ENCODE assay signal across 8 cellular contexts in the genomic region with DNA sequence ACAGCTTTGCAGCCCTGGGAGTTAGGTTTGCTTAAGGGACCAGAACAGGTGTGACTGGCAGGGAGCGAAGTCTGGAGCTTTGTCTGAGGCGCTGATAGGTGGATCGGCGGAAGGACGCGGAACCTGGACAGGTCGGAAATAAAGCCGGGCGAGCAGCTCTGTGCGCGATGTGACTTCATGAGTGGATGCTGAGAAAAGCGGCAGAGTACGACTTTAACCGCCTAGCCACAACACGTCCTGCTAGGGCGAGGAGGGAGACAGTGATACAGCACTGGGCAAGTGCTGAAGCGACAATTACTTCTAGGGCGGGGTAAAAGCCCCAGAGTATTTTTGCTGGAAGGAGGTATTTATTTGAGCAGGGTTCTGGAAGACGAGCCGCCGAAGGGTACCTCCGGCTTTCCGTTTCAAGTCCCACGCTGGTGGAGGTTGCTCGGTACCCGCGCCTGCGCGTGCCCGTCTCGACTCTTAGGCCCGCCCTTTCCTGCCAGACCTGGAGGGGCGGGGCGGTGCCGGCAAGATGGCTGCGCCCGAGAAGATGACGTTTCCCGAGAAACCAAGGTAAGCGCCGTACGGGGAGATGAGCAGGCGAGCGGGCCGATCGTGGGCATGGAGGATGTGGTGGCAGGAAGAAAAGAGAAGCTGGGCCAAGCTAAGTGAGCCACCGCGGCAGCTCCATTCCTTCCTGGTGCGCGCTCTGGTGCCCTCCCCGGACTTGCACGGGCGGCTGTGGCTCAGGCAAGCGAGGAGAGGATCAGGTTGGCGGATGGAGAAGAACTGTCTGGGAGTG. TPM values are rescaled to one million over a fixed set of nuclear protein-coding genes. Genes with fewer than 3 reads are reported as not detected.
A peak's percentile ranks its signal among the peaks of the same experiment; 100 is the strongest.
DNase-seq lines count a peak whose midpoint lies in the region; ATAC-seq and TF ChIP-seq lines count a peak whose summit lies in the region.

A gene with protein sequence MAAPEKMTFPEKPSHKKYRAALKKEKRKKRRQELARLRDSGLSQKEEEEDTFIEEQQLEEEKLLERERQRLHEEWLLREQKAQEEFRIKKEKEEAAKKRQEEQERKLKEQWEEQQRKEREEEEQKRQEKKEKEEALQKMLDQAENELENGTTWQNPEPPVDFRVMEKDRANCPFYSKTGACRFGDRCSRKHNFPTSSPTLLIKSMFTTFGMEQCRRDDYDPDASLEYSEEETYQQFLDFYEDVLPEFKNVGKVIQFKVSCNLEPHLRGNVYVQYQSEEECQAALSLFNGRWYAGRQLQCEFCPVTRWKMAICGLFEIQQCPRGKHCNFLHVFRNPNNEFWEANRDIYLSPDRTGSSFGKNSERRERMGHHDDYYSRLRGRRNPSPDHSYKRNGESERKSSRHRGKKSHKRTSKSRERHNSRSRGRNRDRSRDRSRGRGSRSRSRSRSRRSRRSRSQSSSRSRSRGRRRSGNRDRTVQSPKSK (plus strand): TSS at position 506 of the 787 bp plus-strand sequence. CDS start 12 bp downstream, at position 518.

- H3K4me3 ChIP-seq in choroid plexus epithelial cell (ENCODE audit: low read depth, low read length): peak within 1 kb of the TSS; percentile 82

- ATAC-seq in GM19043 (IDR thresholded peaks at IDR 0.05; ENCODE audit: low read depth, unreplicated experiment) (peak; percentile 92), HG03342 (IDR thresholded peaks at IDR 0.05; ENCODE audit: unreplicated experiment) (peak; percentile 87)

- DNase-seq in Ammon's horn (ENCODE audit: low spot score) (peak; percentile 87), NCI-H460 (ENCODE audit: extremely low read depth, low read depth) (peak; percentile 61), choroid plexus epithelial cell (ENCODE audit: low read depth) (peak; percentile 75), left kidney (ENCODE audit: low read depth, low spot score) (peak; percentile 94)
- peak; percentile 78 for DNase-seq in activated CD4-positive, alpha-beta T cell treated with anti-CD3 and anti-CD28 coated beads for 1 hour
- DNase-seq in stimulated activated CD4-positive, alpha-beta T cell treated with anti-CD3 and anti-CD28 coated beads, Interleukin-1b, Interleukin-23, amount 100 ng/mL, for 48 hours: peak; percentile 85

- no peak for TF ChIP-seq CTCF in choroid plexus epithelial cell (conservative IDR thresholded peaks at IDR 0.05; ENCODE audit: low read depth, low read length)

RNA-seq across cellular contexts. Expression of the gene that starts here (rescaled TPM):
- 5.3 and 5.9 TPM in 2 replicates for total RNA-seq in NCI-H460 (2014; rRNA removed; shearing (Covaris generic))
- polyA plus RNA-seq in NCI-H460 (2014; cell fraction: nucleus; rRNA removed): 5.6 and 6.9 TPM in 2 replicates

Comparison
In these comparisons a context has a peak if more than half of its experiments do, and no peak if none do; other contexts are left out.
1. Peak in every context shown above with its lines: DNase-seq, ATAC-seq and H3K4me3 ChIP-seq.